ENCODE assay signal across 29 cellular contexts in genomic region chr2:21690005-21690404, GRCh38.
DNase-seq lines count a peak whose midpoint lies in the region; TF ChIP-seq lines count a peak whose summit lies in the region.
"Had no signal": no experiment of that assay in that cellular context is flagged by ENCODE, and none has a peak within 500 bp of the region (broad histone marks: within the 10 kb centered on the region; RNA-seq: fewer than 3 reads in every experiment).

No MANE protein-coding gene starts in this region.

- H3K27ac ChIP-seq in neural cell (ENCODE audit: low read length) = peak overlapping the region; percentile 59
- H3K27ac ChIP-seq: 22Rv1; A549; BLaER1; BLaER1 treated with 17β-estradiol and CSF1 and Interleukin-3, amounts not matched to agents 10 nM and 100 nM; C4-2B had no signal

- DNase-seq in NCI-H526 (lab: John Stamatoyannopoulos, UW) = peak; percentile 12 to 14
- DNase-seq in NCI-H526 treated with DMSO at 0.1 percent for 48 hours (lab: John Stamatoyannopoulos, UW) = no peak
- no peak for DNase-seq in GM13977 (ENCODE audit: low spot score)
- DNase-seq: 8988T; ACHN; AML-193; BE2C; C1 segment of cervical spinal cord; Caco-2; Calu3; CD4-positive, alpha-beta memory T cell; CD4-positive, alpha-beta T cell; CD4-positive, CD25-positive, alpha-beta regulatory T cell; CD8-positive, alpha-beta memory T cell; CD8-positive, alpha-beta T cell; COR-L47; DMS 273 treated with DMSO at 0.1 percent for 48 hours; DMS153; DMS53; DMS79; DMS79 treated with DMSO at 0.1 percent for 48 hours; DND-41; EL had no signal

- peaks cover 6% of the 10 kb centered on the region for H3F3A ChIP-seq in neural cell (ENCODE audit: insufficient read depth, low read length, poor library complexity, severe bottlenecking)

- no peak overlapping the region for H2AFZ ChIP-seq in neural cell (ENCODE audit: low read depth, low read length)

- TF ChIP-seq EP300 in neural cell (conservative IDR thresholded peaks at IDR 0.05; ENCODE audit: poor library complexity, severe bottlenecking) = peak; percentile 77

- peak; percentile 14 for TF ChIP-seq CTCF in neural cell (IDR thresholded peaks at IDR 0.05; ENCODE audit: poor library complexity, severe bottlenecking)
- TF ChIP-seq CTCF in GM13977 (IDR thresholded peaks at IDR 0.05; ENCODE audit: extremely low read depth, insufficient read depth, missing control alignments) = no peak

- no peaks in the 10 kb centered on the region for H4K20me1 ChIP-seq in neural cell (ENCODE audit: insufficient read depth)
- H4K20me1 ChIP-seq: BLaER1; BLaER1 treated with 17β-estradiol and CSF1 and Interleukin-3, amounts not matched to agents 10 nM and 100 nM had no signal

- no peak for TF ChIP-seq RAD21 in neural cell (conservative IDR thresholded peaks at IDR 0.05)

- no peaks in the 10 kb centered on the region for H3K36me3 ChIP-seq in neural cell (ENCODE audit: insufficient read depth, low read length)
- H3K36me3 ChIP-seq: BE2C; BLaER1; BLaER1 treated with 17β-estradiol and CSF1 and Interleukin-3, amounts not matched to agents 10 nM and 100 nM had no signal

- no peak overlapping the region for H3K9ac ChIP-seq in neural cell (ENCODE audit: low read length)
- H3K9ac ChIP-seq: BLaER1; BLaER1 treated with 17β-estradiol and CSF1 and Interleukin-3, amounts not matched to agents 10 nM and 100 nM had no signal

- no peaks in the 10 kb centered on the region for H3K9me3 ChIP-seq in neural cell (ENCODE audit: low read length)
- H3K9me3 ChIP-seq: A549; BE2C; BLaER1; BLaER1 treated with 17β-estradiol and CSF1 and Interleukin-3, amounts not matched to agents 10 nM and 100 nM; Caco-2 had no signal

- no peak overlapping the region for H3K4me3 ChIP-seq in neural cell (ENCODE audit: low read length)
- H3K4me3 ChIP-seq: A549; BLaER1; BLaER1 treated with 17β-estradiol and CSF1 and Interleukin-3, amounts not matched to agents 10 nM and 100 nM had no signal

- no peaks in the 10 kb centered on the region for H3K79me2 ChIP-seq in neural cell (replicated peaks; ENCODE audit: insufficient read depth, low read length)

- H3K27me3 ChIP-seq in neural cell (ENCODE audit: insufficient read depth, low read depth, low read length) = no peaks in the 10 kb centered on the region
- H3K27me3 ChIP-seq: BE2C; BLaER1; BLaER1 treated with 17β-estradiol and CSF1 and Interleukin-3, amounts not matched to agents 10 nM and 100 nM had no signal

- H3K9me2 ChIP-seq in neural cell (ENCODE audit: insufficient read depth, low read length) = no peaks in the 10 kb centered on the region

- no peak overlapping the region for H3K4me2 ChIP-seq in neural cell (ENCODE audit: low read length)
- H3K4me2 ChIP-seq: A549; BLaER1; BLaER1 treated with 17β-estradiol and CSF1 and Interleukin-3, amounts not matched to agents 10 nM and 100 nM had no signal

- in situ Hi-C loops in GM13977 (cut with MboI; ENCODE audit: low pct_unique_long_range_greater_than_20kb, low sequenced_read_pairs, unreplicated experiment) = no loop called here

TF ChIP-seq in neural cell, 6 proteins besides CTCF, POLR2A, EP300 and RAD21:
- TF ChIP-seq, protein P1, sequence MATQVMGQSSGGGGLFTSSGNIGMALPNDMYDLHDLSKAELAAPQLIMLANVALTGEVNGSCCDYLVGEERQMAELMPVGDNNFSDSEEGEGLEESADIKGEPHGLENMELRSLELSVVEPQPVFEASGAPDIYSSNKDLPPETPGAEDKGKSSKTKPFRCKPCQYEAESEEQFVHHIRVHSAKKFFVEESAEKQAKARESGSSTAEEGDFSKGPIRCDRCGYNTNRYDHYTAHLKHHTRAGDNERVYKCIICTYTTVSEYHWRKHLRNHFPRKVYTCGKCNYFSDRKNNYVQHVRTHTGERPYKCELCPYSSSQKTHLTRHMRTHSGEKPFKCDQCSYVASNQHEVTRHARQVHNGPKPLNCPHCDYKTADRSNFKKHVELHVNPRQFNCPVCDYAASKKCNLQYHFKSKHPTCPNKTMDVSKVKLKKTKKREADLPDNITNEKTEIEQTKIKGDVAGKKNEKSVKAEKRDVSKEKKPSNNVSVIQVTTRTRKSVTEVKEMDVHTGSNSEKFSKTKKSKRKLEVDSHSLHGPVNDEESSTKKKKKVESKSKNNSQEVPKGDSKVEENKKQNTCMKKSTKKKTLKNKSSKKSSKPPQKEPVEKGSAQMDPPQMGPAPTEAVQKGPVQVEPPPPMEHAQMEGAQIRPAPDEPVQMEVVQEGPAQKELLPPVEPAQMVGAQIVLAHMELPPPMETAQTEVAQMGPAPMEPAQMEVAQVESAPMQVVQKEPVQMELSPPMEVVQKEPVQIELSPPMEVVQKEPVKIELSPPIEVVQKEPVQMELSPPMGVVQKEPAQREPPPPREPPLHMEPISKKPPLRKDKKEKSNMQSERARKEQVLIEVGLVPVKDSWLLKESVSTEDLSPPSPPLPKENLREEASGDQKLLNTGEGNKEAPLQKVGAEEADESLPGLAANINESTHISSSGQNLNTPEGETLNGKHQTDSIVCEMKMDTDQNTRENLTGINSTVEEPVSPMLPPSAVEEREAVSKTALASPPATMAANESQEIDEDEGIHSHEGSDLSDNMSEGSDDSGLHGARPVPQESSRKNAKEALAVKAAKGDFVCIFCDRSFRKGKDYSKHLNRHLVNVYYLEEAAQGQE (IDR thresholded peaks at IDR 0.05; ENCODE audit: borderline replicate concordance) = peak; percentile 97
- TF ChIP-seq MXI1 (conservative IDR thresholded peaks at IDR 0.05; ENCODE audit: poor library complexity, severe bottlenecking) (no peak), POLR2AphosphoS5 (IDR thresholded peaks at IDR 0.05) (peak; percentile 23)
TF ChIP-seq in neural cell: peak in this region for 2.

Comparison
In these comparisons a context has a peak if more than half of its experiments do, and no peak if none do; other contexts are left out.
1. DNase-seq: peak in NCI-H526 (2 of 2); none in NCI-H526 treated with DMSO at 0.1 percent for 48 hours (single experiment) and GM13977 (single experiment).